27 cellular contexts compared by ENCODE assay signal in genomic region chr1:94011709-94012590, GRCh38.
DNase-seq lines count a peak whose midpoint lies in the region; ATAC-seq, FAIRE-seq and TF ChIP-seq lines count a peak whose summit lies in the region.
"Had no signal": no experiment of that assay in that cellular context is flagged by ENCODE, and none has a peak within 500 bp of the region (broad histone marks: within the 10 kb centered on the region; RNA-seq: fewer than 3 reads in every experiment).

No MANE protein-coding gene starts in this region.

- no peak overlapping the region for H2BK120ac ChIP-seq in H1 (replicated peaks; ENCODE audit: low read depth, low read length)

- H2AFZ ChIP-seq in H1 (ENCODE audit: low read length): no peak overlapping the region

- TF ChIP-seq EP300 in H1 (IDR thresholded peaks at IDR 0.05; ENCODE audit: borderline replicate concordance in 1 of 2, low read depth in 2 of 2, low read length in 2 of 2): no peak

- H2AK5ac ChIP-seq in H1 (ENCODE audit: low read depth, low read length): no peak overlapping the region; the same call in 1 of the 2 replicates

- no peak overlapping the region for H3K4ac ChIP-seq in H1 (replicated peaks; ENCODE audit: insufficient read length, low read depth, low read length)

- ATAC-seq in Panc1 (0 out of 2 replicates have a peak, but pooled peaks have one; percentile 22), left lobe of liver (peak; percentile 26), body of pancreas (no peak)
- no peak for ATAC-seq in stimulated activated effector memory CD8-positive, alpha-beta T cell treated with anti-CD3 and anti-CD28 coated beads, Interleukin-12 subunit alpha, Interleukin-12 subunit beta, amount 100 ng/mL, for 72 hours
- ATAC-seq: psoas muscle had no signal

- H4K20me1 ChIP-seq in H1 (replicated peaks in 1 of 2; ENCODE audit: control insufficient read depth in 1 of 2, insufficient read depth in 2 of 2, low read length in 2 of 2): no peaks in the 10 kb centered on the region

- intact Hi-C loops in Panc1 (cut with micrococcal nuclease; ENCODE audit: unreplicated experiment) (no loop called here), body of pancreas (cut with DNase I) (no loop called here)

- TF ChIP-seq CTCF in Panc1 (IDR thresholded peaks at IDR 0.05): no peak
- no peak for TF ChIP-seq CTCF in H1 (IDR thresholded peaks at IDR 0.05; ENCODE audit: control extremely low read depth in 1 of 3, insufficient read depth in 1 of 3, low read depth in 1 of 3, low read length in 3 of 3)
- TF ChIP-seq CTCF in body of pancreas (IDR thresholded peaks at IDR 0.05): no peak

- no peak for DNase-seq in Panc1 (ENCODE audit: low read depth, low spot score)
- no peak for DNase-seq in H1 (ENCODE audit: low read depth in 1 of 2, low spot score in 2 of 2)
- DNase-seq in left lobe of liver (ENCODE audit: low spot score): no peak
- DNase-seq in stimulated activated effector memory CD8-positive, alpha-beta T cell treated with anti-CD3 and anti-CD28 coated beads, Interleukin-12 subunit alpha, Interleukin-12 subunit beta, amount 100 ng/mL, for 72 hours (ENCODE audit: low spot score in 2 of 2): no peak
- no peak for DNase-seq in erythroblast (lab: John Stamatoyannopoulos, UW)
- no peak for DNase-seq in MG63
- no peak for DNase-seq in body of pancreas
- DNase-seq: activated CD4-positive, alpha-beta memory T cell treated with anti-CD3 and anti-CD28 coated beads, Interleukin-2, amount 10 ng/mL, durations not matched to agents 7 days and 5 days; activated CD4-positive, CD25-positive, alpha-beta regulatory T cell; activated gamma-delta T cell; activated T-cell treated with anti-CD3 and anti-CD28 coated beads for 4 hours; CD4-positive, alpha-beta memory T cell; effector CD8-positive, alpha-beta T cell; GOT3; heart right ventricle; NCI-H1092; NCI-H2029 treated with DMSO at 0.1 percent for 48 hours; NCI-H446 treated with DMSO at 0.1 percent for 48 hours; psoas muscle; stimulated activated CD4-positive, alpha-beta T cell treated with anti-CD3 and anti-CD28 coated beads, Interleukin-2, amount 100 ng/mL, for 48 hours; stimulated activated naive CD8-positive, alpha-beta T cell treated with anti-CD3 and anti-CD28 coated beads, Interleukin-15, amount 100 ng/mL, for 72 hours had no signal

- TF ChIP-seq POLR2A in H1 (IDR thresholded peaks at IDR 0.05; ENCODE audit: control extremely low read depth in 1 of 2, low read depth in 2 of 2, low read length in 2 of 2) (no peak), erythroblast (IDR thresholded peaks at IDR 0.05; ENCODE audit: low read length) (no peak), body of pancreas (IDR thresholded peaks at IDR 0.05) (no peak)

- TF ChIP-seq RAD21 in H1 (IDR thresholded peaks at IDR 0.05 in 1 of 2, conservative IDR thresholded peaks at IDR 0.05 in 1 of 2; ENCODE audit: low read depth in 2 of 2, low read length in 2 of 2): no peak

- H3K18ac ChIP-seq in H1 (ENCODE audit: extremely low read depth, low read length): peak overlapping the region; percentile 34; the same call in 1 of the 2 replicates

- no peaks in the 10 kb centered on the region for H3K36me3 ChIP-seq in Panc1 (ENCODE audit: control insufficient read depth, insufficient read depth, low read length)
- H3K36me3 ChIP-seq in H1 (ENCODE audit: control insufficient read depth in 2 of 4, insufficient read depth in 4 of 4, low read length in 3 of 4): no peaks in the 10 kb centered on the region
- no peaks in the 10 kb centered on the region for H3K36me3 ChIP-seq in MG63
- H3K36me3 ChIP-seq in body of pancreas (replicated peaks in 1 of 2; ENCODE audit: insufficient read depth in 1 of 2, low read depth in 2 of 2): no peaks in the 10 kb centered on the region
- H3K36me3 ChIP-seq: heart right ventricle, tibial nerve had no signal

- CTCF ChIA-PET in Panc1 (lab: Charles Lee): interaction anchor here (1.0 kb wide), 1 partner anchor 549 kb away, joined by 3 read pairs; no protein-coding TSS in a partner anchor
- CTCF ChIA-PET in H1 (lab: Charles Lee; ENCODE audit: partially characterized antibody): interaction anchor here (0.7 to 29.5 kb wide), 14 partner anchors 10 to 352 kb away, joined by 3 to 465 read pairs (median 5); no protein-coding TSS in a partner anchor

- H3K4me3 ChIP-seq in Panc1 (ENCODE audit: low read depth in 2 of 2, low read length in 2 of 2) (no peak overlapping the region), H1 (ENCODE audit: extremely low read depth in 1 of 4, insufficient read depth in 2 of 4, low read depth in 3 of 4, low read length in 4 of 4) (no peak overlapping the region), MG63 (no peak overlapping the region), body of pancreas (no peak overlapping the region)
- H3K4me3 ChIP-seq: heart right ventricle, psoas muscle, SK-N-MC, skin epidermis, tibial nerve had no signal

- H4K91ac ChIP-seq in H1 (replicated peaks; ENCODE audit: insufficient read length, low read length): peak overlapping the region; percentile 45

- H3K27ac ChIP-seq in Panc1 (ENCODE audit: low read length) (no peak overlapping the region), H1 (ENCODE audit: low read depth, low read length) (no peak overlapping the region), body of pancreas (no peak overlapping the region)
- H3K27ac ChIP-seq: heart right ventricle, psoas muscle, SK-N-MC, tibial nerve had no signal

- H3K27ac Mint-ChIP-seq in stimulated activated effector memory CD8-positive, alpha-beta T cell treated with anti-CD3 and anti-CD28 coated beads, Interleukin-12 subunit alpha, Interleukin-12 subunit beta, amount 100 ng/mL, for 72 hours: peak overlapping the region; percentile 23
- H3K27ac Mint-ChIP-seq: activated CD4-positive, alpha-beta memory T cell treated with anti-CD3 and anti-CD28 coated beads, Interleukin-2, amount 10 ng/mL, durations not matched to agents 7 days and 5 days had no signal

- no peaks in the 10 kb centered on the region for H3K79me1 ChIP-seq in H1 (ENCODE audit: low read depth, low read length)

- H3K14ac ChIP-seq in H1 (ENCODE audit: insufficient read length): no peak overlapping the region

- no peaks in the 10 kb centered on the region for H3K9me3 ChIP-seq in Panc1 (ENCODE audit: control insufficient read depth, insufficient read depth, low read depth, low read length)
- no peaks in the 10 kb centered on the region for H3K9me3 ChIP-seq in H1 (ENCODE audit: insufficient read depth in 2 of 2, low read depth in 1 of 2, low read length in 1 of 2)
- no peaks in the 10 kb centered on the region for H3K9me3 ChIP-seq in MG63
- H3K9me3 ChIP-seq in body of pancreas: no peaks in the 10 kb centered on the region
- H3K9me3 ChIP-seq: heart right ventricle, psoas muscle, tibial nerve had no signal

- H3K4me3 Mint-ChIP-seq in stimulated activated effector memory CD8-positive, alpha-beta T cell treated with anti-CD3 and anti-CD28 coated beads, Interleukin-12 subunit alpha, Interleukin-12 subunit beta, amount 100 ng/mL, for 72 hours: no peak overlapping the region
- H3K4me3 Mint-ChIP-seq: activated CD4-positive, alpha-beta memory T cell treated with anti-CD3 and anti-CD28 coated beads, Interleukin-2, amount 10 ng/mL, durations not matched to agents 7 days and 5 days; CD4-positive, alpha-beta memory T cell; mesothelial cell of epicardium; stimulated activated naive CD8-positive, alpha-beta T cell treated with anti-CD3 and anti-CD28 coated beads, Interleukin-15, amount 100 ng/mL, for 72 hours had no signal

- WGBS in H1 (ENCODE audit: extremely low coverage in 1 of 2, insufficient coverage in 1 of 2, insufficient read length in 1 of 2, insufficient replicate concordance in 2 of 2, low coverage in 1 of 2, low lambda C conversion rate in 2 of 2, missing lambda C conversion rate in 1 of 2), 2 experiments: 68% methylated on average over 6 of the region's 6 CpGs; no CpG with 5 or more reads in 1 of the 2 experiments
- 83 to 87% methylated on average over 5 to 6 of the region's 6 CpGs for WGBS in body of pancreas, 2 donors

- H3K9ac ChIP-seq in H1 (replicated peaks in 1 of 4; ENCODE audit: extremely low read depth in 1 of 4, low read depth in 3 of 4, low read length in 3 of 4): no peak overlapping the region

- peaks cover 2% of the 10 kb centered on the region; the same call in 1 of the 2 replicates for H3K23me2 ChIP-seq in H1 (ENCODE audit: low read depth, low read length)

- H2BK15ac ChIP-seq in H1 (ENCODE audit: low read length): no peak overlapping the region

- H3K27me3 ChIP-seq in Panc1 (ENCODE audit: control insufficient read depth, insufficient read depth, low read length) (no peaks in the 10 kb centered on the region), H1 (replicated peaks in 1 of 4; ENCODE audit: control insufficient read depth in 3 of 4, extremely low read depth in 1 of 4, insufficient read depth in 3 of 4, low read length in 3 of 4) (peaks cover 0 to 28% (median 14%) of the 10 kb centered on the region in 4 experiments; a peak in 4 of 7 replicates), MG63 (no peaks in the 10 kb centered on the region), body of pancreas (no peaks in the 10 kb centered on the region)
- H3K27me3 ChIP-seq: heart right ventricle, tibial nerve had no signal

- H3K36me3 Mint-ChIP-seq in stimulated activated effector memory CD8-positive, alpha-beta T cell treated with anti-CD3 and anti-CD28 coated beads, Interleukin-12 subunit alpha, Interleukin-12 subunit beta, amount 100 ng/mL, for 72 hours: peaks cover 4% of the 10 kb centered on the region
- H3K36me3 Mint-ChIP-seq: CD4-positive, alpha-beta memory T cell; mesothelial cell of epicardium had no signal

- H2BK12ac ChIP-seq in H1 (ENCODE audit: low read depth, low read length): no peak overlapping the region

- POLR2A ChIA-PET in Panc1 (lab: Charles Lee): no interaction called here
- POLR2A ChIA-PET in H1 (lab: Charles Lee; ENCODE audit: partially characterized antibody): interaction anchor here (0.7 to 1.5 kb wide), 2 partner anchors 14 to 35 kb away, joined by 4 read pairs; no protein-coding TSS in a partner anchor

- no peak overlapping the region for H2BK5ac ChIP-seq in H1 (ENCODE audit: low read depth, low read length)

- peak overlapping the region; percentile 8; the same call in 1 of the 2 replicates for H2BK20ac ChIP-seq in H1 (ENCODE audit: low read length)

- H4K8ac ChIP-seq in H1 (ENCODE audit: extremely low read depth, insufficient read depth, low read length): no peak overlapping the region

- H3K4me1 ChIP-seq in Panc1 (ENCODE audit: control insufficient read depth, insufficient read depth, low read length) (no peaks in the 10 kb centered on the region), H1 (replicated peaks in 1 of 4; ENCODE audit: control insufficient read depth in 3 of 4, insufficient read depth in 4 of 4, low read length in 3 of 4) (peaks cover 6 to 24% (median 15%) of the 10 kb centered on the region in 4 experiments), body of pancreas (no peaks in the 10 kb centered on the region)
- H3K4me1 ChIP-seq: psoas muscle, tibial nerve had no signal

- peak overlapping the region in 1 of 2 experiments; percentile 65; a peak in 2 of 4 replicates for H3K4me2 ChIP-seq in H1 (ENCODE audit: insufficient read depth in 1 of 2, low read depth in 2 of 2, low read length in 2 of 2)

- H3K79me2 ChIP-seq in H1 (ENCODE audit: control insufficient read depth in 1 of 2, insufficient read depth in 2 of 2, low read length in 2 of 2): no peaks in the 10 kb centered on the region

- FAIRE-seq in H1 (lab: Jason Lieb, UNC): peak; percentile 32
- FAIRE-seq: GM12891, keratinocyte had no signal

- peaks cover 31% of the 10 kb centered on the region for H3K4me1 Mint-ChIP-seq in stimulated activated effector memory CD8-positive, alpha-beta T cell treated with anti-CD3 and anti-CD28 coated beads, Interleukin-12 subunit alpha, Interleukin-12 subunit beta, amount 100 ng/mL, for 72 hours
- H3K4me1 Mint-ChIP-seq: stimulated activated naive CD8-positive, alpha-beta T cell treated with anti-CD3 and anti-CD28 coated beads, Interleukin-15, amount 100 ng/mL, for 72 hours had no signal

- H3K56ac ChIP-seq in H1 (replicated peaks; ENCODE audit: insufficient read length, low read depth, low read length): no peak overlapping the region

- no peak overlapping the region for H3K23ac ChIP-seq in H1 (ENCODE audit: insufficient read length)

- H3K9me3 Mint-ChIP-seq in stimulated activated effector memory CD8-positive, alpha-beta T cell treated with anti-CD3 and anti-CD28 coated beads, Interleukin-12 subunit alpha, Interleukin-12 subunit beta, amount 100 ng/mL, for 72 hours: no peaks in the 10 kb centered on the region
- H3K9me3 Mint-ChIP-seq: activated CD4-positive, alpha-beta memory T cell treated with anti-CD3 and anti-CD28 coated beads, Interleukin-2, amount 10 ng/mL, durations not matched to agents 7 days and 5 days; CD4-positive, alpha-beta memory T cell; mesothelial cell of epicardium; stimulated activated naive CD8-positive, alpha-beta T cell treated with anti-CD3 and anti-CD28 coated beads, Interleukin-15, amount 100 ng/mL, for 72 hours had no signal

- in situ Hi-C loops in Panc1 (cut with HindIII; ENCODE audit: low pct_unique_long_range_greater_than_20kb, low sequenced_read_pairs): no loop called here

- H4K5ac ChIP-seq in H1 (ENCODE audit: insufficient read length, low read depth, low read length): no peak overlapping the region

- no TSS peak for BruUV-seq in Panc1 (replicated peaks; lab: Mats Ljungman, UMichigan)

Comparison
In these comparisons a context has a peak if more than half of its experiments do, and no peak if none do; other contexts are left out.
1. ATAC-seq: peak in Panc1 (single experiment) and left lobe of liver (single experiment); none in stimulated activated effector memory CD8-positive, alpha-beta T cell treated with anti-CD3 and anti-CD28 coated beads, Interleukin-12 subunit alpha, Interleukin-12 subunit beta, amount 100 ng/mL, for 72 hours (single experiment) and body of pancreas (single experiment).